14 cellular contexts compared by ENCODE assay signal in the genomic region with DNA sequence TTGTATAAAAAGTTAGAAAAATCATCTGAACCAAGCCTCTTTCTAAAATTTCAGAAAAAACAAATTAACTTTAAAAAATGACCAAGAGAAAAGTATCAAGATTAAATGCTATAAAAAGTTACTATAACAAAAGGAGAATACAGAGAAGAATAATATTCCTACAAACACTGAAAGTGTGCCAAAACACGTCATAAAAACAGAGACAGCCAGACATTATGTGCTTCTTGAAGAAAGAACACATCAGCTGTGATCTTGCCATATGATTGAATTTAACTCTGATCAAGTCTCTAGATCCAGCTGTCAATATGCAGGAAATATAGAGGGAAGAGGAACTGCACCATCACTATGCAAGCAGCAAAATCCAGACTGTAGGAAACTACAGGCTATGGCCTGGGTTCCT.
"Had no signal": no experiment of that assay in that cellular context is flagged by ENCODE, and none has a peak within 500 bp of the region (broad histone marks: within the 10 kb centered on the region; RNA-seq: fewer than 3 reads in every experiment).

No MANE protein-coding gene starts in this region.

- H3K9me3 Mint-ChIP-seq: brain, mesothelial cell of epicardium had no signal

- H3K9me3 ChIP-seq: esophagus squamous epithelium had no signal

- H3K27me3 Mint-ChIP-seq: brain had no signal

- H3K27me3 ChIP-seq: esophagus squamous epithelium had no signal

- H3K4me3 Mint-ChIP-seq: brain, mesothelial cell of epicardium had no signal

- H3K27ac Mint-ChIP-seq: activated naive CD4-positive, alpha-beta T cell treated with anti-CD3 and anti-CD28 coated beads, Interleukin-2, amount 50 U/mL, for 72 hours; brain; mesothelial cell of epicardium had no signal

- DNase-seq: activated CD4-positive, alpha-beta T cell treated with anti-CD3 and anti-CD28 coated beads, Interleukin-2, amount 50 U/mL, for 4 hours; activated CD4-positive, CD25-positive, alpha-beta regulatory T cell; activated effector memory CD4-positive, alpha-beta T cell treated with Interleukin-2 at 50 U/mL for 16 hours; activated T-cell treated with anti-CD3 and anti-CD28 coated beads, Interleukin-2, amount 50 U/mL, for 1 hour; amniotic stem cell; esophagus squamous epithelium; left ventricle myocardium superior; posterior cingulate gyrus; right cardiac atrium; stimulated activated naive CD4-positive, alpha-beta T cell; trophoblast cell had no signal

- H3K36me3 Mint-ChIP-seq: activated naive CD4-positive, alpha-beta T cell treated with anti-CD3 and anti-CD28 coated beads, Interleukin-2, amount 50 U/mL, for 72 hours; brain; mesothelial cell of epicardium had no signal

- H3K36me3 ChIP-seq: esophagus squamous epithelium had no signal

- H3K27ac ChIP-seq: esophagus squamous epithelium had no signal

- H3K4me3 ChIP-seq: esophagus squamous epithelium had no signal

- ATAC-seq: activated naive CD4-positive, alpha-beta T cell treated with anti-CD3 and anti-CD28 coated beads, Interleukin-2, amount 50 U/mL, for 72 hours; left ventricle myocardium superior; right cardiac atrium had no signal
